Comparison of ENCODE assay signal across 16 cellular contexts in genomic region chr12:118304093-118304492, GRCh38.
"Had no signal": no experiment of that assay in that cellular context is flagged by ENCODE, and none has a peak within 500 bp of the region (broad histone marks: within the 10 kb centered on the region; RNA-seq: fewer than 3 reads in every experiment).

No MANE protein-coding gene starts in this region.

- ATAC-seq: heart left ventricle; sciatic nerve; SK-N-SH treated with all-trans-retinoic acid at 6 μM for 48 hours; stimulated activated naive CD8-positive, alpha-beta T cell treated with anti-CD3 and anti-CD28 coated beads, Interleukin-15, Interleukin-2, amounts not matched to agents 100 U/mL and 50 U/mL, for 24 hours had no signal

- DNase-seq: activated CD4-positive, alpha-beta T cell treated with anti-CD3 and anti-CD28 coated beads for 1 hour; activated naive CD4-positive, alpha-beta T cell; activated naive CD8-positive, alpha-beta T cell treated with anti-CD3 and anti-CD28 coated beads for 36 hours; cerebellar nuclear complex; endodermal cell; heart left ventricle; mesenchymal stem cell; occipital lobe; small intestine; stimulated activated naive CD8-positive, alpha-beta T cell treated with anti-CD3 and anti-CD28 coated beads, Interleukin-15, Interleukin-2, amounts not matched to agents 100 U/mL and 50 U/mL, for 24 hours; tibial artery; WERI-Rb-1 had no signal

- H3K27me3 Mint-ChIP-seq: activated naive CD8-positive, alpha-beta T cell treated with anti-CD3 and anti-CD28 coated beads for 36 hours had no signal

- H3K9me3 Mint-ChIP-seq: activated naive CD8-positive, alpha-beta T cell treated with anti-CD3 and anti-CD28 coated beads for 36 hours; activated T-helper 2 cell treated with anti-CD3 and anti-CD28 coated beads, Interferon-gamma antibody, Interleukin-2, Interleukin-4, amounts not matched to agents 10 μg/mL and 5 μg/mL and 100 μg/mL, durations not matched to agents 14 hours and 24 hours and 36 hours; endodermal cell had no signal

- H3K27ac ChIP-seq: coronary artery, heart left ventricle, tibial artery, WERI-Rb-1 had no signal

- H3K4me3 ChIP-seq: coronary artery, heart left ventricle, tibial artery had no signal

- H3K27ac Mint-ChIP-seq: activated naive CD8-positive, alpha-beta T cell treated with anti-CD3 and anti-CD28 coated beads for 36 hours; activated T-helper 2 cell treated with anti-CD3 and anti-CD28 coated beads, Interferon-gamma antibody, Interleukin-2, Interleukin-4, amounts not matched to agents 10 μg/mL and 5 μg/mL and 100 μg/mL, durations not matched to agents 14 hours and 24 hours and 36 hours; endodermal cell had no signal

- H3K9me3 ChIP-seq: heart left ventricle, tibial artery had no signal

- H3K27me3 ChIP-seq: heart left ventricle, tibial artery had no signal

- H3K36me3 ChIP-seq: heart left ventricle, tibial artery, WERI-Rb-1 had no signal

- H3K4me3 Mint-ChIP-seq: activated naive CD8-positive, alpha-beta T cell treated with anti-CD3 and anti-CD28 coated beads for 36 hours; endodermal cell had no signal
